In genomic region chr12:122021822-122022392, GRCh38 we compare ENCODE assay signal across 8 cellular contexts. TPM values are rescaled to one million over a fixed set of nuclear protein-coding genes. Genes with fewer than 3 reads are reported as not detected.
A peak's percentile ranks its signal among the peaks of the same experiment; 100 is the strongest.
DNase-seq lines count a peak whose midpoint lies in the region; ATAC-seq and TF ChIP-seq lines count a peak whose summit lies in the region.

TSS of gene BCL7A (plus strand) at chr12:122021884. CDS start at chr12:122022092, 208 bp downstream.

- peaks cover 26% of the 10 kb centered on the region for H3K4me1 ChIP-seq in mesenchymal stem cell (ENCODE audit: control insufficient read depth, insufficient read depth, low read depth, low read length)

- peak within 1 kb of the TSS; percentile 82 for H3K9ac ChIP-seq in mesenchymal stem cell (ENCODE audit: low read length)

- H3K79me1 ChIP-seq in mesenchymal stem cell (replicated peaks; ENCODE audit: low read length, poor library complexity, severe bottlenecking): peaks cover 12% of the 10 kb centered on the region

- no peak for ATAC-seq in HG02884 (IDR thresholded peaks at IDR 0.05; ENCODE audit: unreplicated experiment)

- H4K91ac ChIP-seq in mesenchymal stem cell (ENCODE audit: low read length): peak within 1 kb of the TSS; percentile 56

- H3K14ac ChIP-seq in mesenchymal stem cell (ENCODE audit: low read length in 2 of 2): peak within 1 kb of the TSS in 1 of 2 experiments; percentile 90

- H2BK15ac ChIP-seq in mesenchymal stem cell (ENCODE audit: low read depth, poor library complexity, severe bottlenecking): peak within 1 kb of the TSS; percentile 89

- no peak within 1 kb of the TSS for H2AK5ac ChIP-seq in mesenchymal stem cell (ENCODE audit: low read length, severe bottlenecking)

- peaks cover 18% of the 10 kb centered on the region for H3K27me3 Mint-ChIP-seq in endothelial cell (ENCODE audit: unreplicated experiment)

- peaks cover 6% of the 10 kb centered on the region for H3K36me3 Mint-ChIP-seq in endothelial cell (ENCODE audit: low read depth, unreplicated experiment)

- peaks cover 0 to 9% of the 10 kb centered on the region in 2 experiments for H3K27me3 ChIP-seq in mesenchymal stem cell (ENCODE audit: control insufficient read depth in 1 of 2, insufficient read depth in 1 of 2, low read length in 2 of 2)

- no peak within 1 kb of the TSS for H3K27ac ChIP-seq in mesenchymal stem cell (ENCODE audit: low read length, poor library complexity, severe bottlenecking)

- H2BK5ac ChIP-seq in mesenchymal stem cell (ENCODE audit: low read depth, low read length, poor library complexity, severe bottlenecking): peak within 1 kb of the TSS; percentile 78

- DNase-seq in AG08395 (ENCODE audit: low spot score) (peak; percentile 81), H4 (ENCODE audit: low spot score) (peak; percentile 19), NCI-H510A treated with DMSO at 0.1 percent for 48 hours (lab: John Stamatoyannopoulos, UW) (peak; percentile 27), endothelial cell (ENCODE audit: low spot score) (peak; percentile 57), mesenchymal stem cell (peak; percentile 88)
- peak; percentile 12 to 20 for DNase-seq in activated CD8-positive, alpha-beta memory T cell treated with anti-CD3 and anti-CD28 coated beads for 1 hour (ENCODE audit: extremely low read depth in 1 of 2, low read depth in 1 of 2)
- DNase-seq in stimulated activated CD8-positive, alpha-beta memory T cell treated with anti-CD3 and anti-CD28 coated beads, Interleukin-12 subunit alpha, Interleukin-12 subunit beta, amount 100 ng/mL, for 1 hour (ENCODE audit: low read depth): peak; percentile 30

- no peaks in the 10 kb centered on the region for H3K36me3 ChIP-seq in mesenchymal stem cell (ENCODE audit: control insufficient read depth in 1 of 2, insufficient read depth in 2 of 2, low read depth in 1 of 2, low read length in 2 of 2)

- peak within 1 kb of the TSS; percentile 61 for H4K8ac ChIP-seq in mesenchymal stem cell (ENCODE audit: low read length)

- H3K9me3 ChIP-seq in mesenchymal stem cell (ENCODE audit: control insufficient read depth, low read length): peaks cover 9% of the 10 kb centered on the region

- peak within 1 kb of the TSS; percentile 92 for H2AFZ ChIP-seq in mesenchymal stem cell (ENCODE audit: low read depth, low read length)

- 0% methylated on average over 30 of the region's 83 CpGs for WGBS in mesenchymal stem cell

- peak within 1 kb of the TSS in 1 of 2 experiments; percentile 83 for H3K23ac ChIP-seq in mesenchymal stem cell (ENCODE audit: low read length in 2 of 2)

- H3K18ac ChIP-seq in mesenchymal stem cell (ENCODE audit: low read depth in 1 of 2, low read length in 2 of 2): peak within 1 kb of the TSS in 1 of 2 experiments; percentile 85

- peak within 1 kb of the TSS; percentile 75 to 79 for H3K4me3 ChIP-seq in mesenchymal stem cell (ENCODE audit: insufficient read depth in 1 of 2, low read depth in 1 of 2, low read length in 2 of 2)

- peak within 1 kb of the TSS; percentile 54 for H2BK120ac ChIP-seq in mesenchymal stem cell (ENCODE audit: low read depth, low read length)

- TF ChIP-seq CTCF in endothelial cell (IDR thresholded peaks at IDR 0.05; ENCODE audit: unreplicated experiment): no peak

- H3K4me3 Mint-ChIP-seq in endothelial cell (ENCODE audit: unreplicated experiment): peak within 1 kb of the TSS; percentile 97

- peaks cover 9% of the 10 kb centered on the region for H3K4me1 Mint-ChIP-seq in endothelial cell (ENCODE audit: unreplicated experiment)

- peak within 1 kb of the TSS; percentile 95 for H3K4me2 ChIP-seq in mesenchymal stem cell (ENCODE audit: low read length, poor library complexity, severe bottlenecking)

- H3K4ac ChIP-seq in mesenchymal stem cell (ENCODE audit: low read depth in 1 of 2, low read length in 2 of 2): peak within 1 kb of the TSS in 1 of 2 experiments; percentile 40

- peak within 1 kb of the TSS; percentile 64 for H3K27ac Mint-ChIP-seq in endothelial cell (ENCODE audit: unreplicated experiment)

- H2BK12ac ChIP-seq in mesenchymal stem cell (ENCODE audit: low read length in 2 of 2): no peak within 1 kb of the TSS

- no peaks in the 10 kb centered on the region for H3K9me3 Mint-ChIP-seq in endothelial cell (ENCODE audit: unreplicated experiment)

RNA-seq across cellular contexts. Expression of gene BCL7A, which starts in this region (rescaled TPM):
- 1.5 and 1.8 TPM in 2 replicates for total RNA-seq in H4 (2014; rRNA removed; shearing (Covaris generic))
- total RNA-seq in endothelial cell (ENCODE audit: unreplicated experiment): 6.2 TPM
- 6.3 TPM for polyA plus RNA-seq in mesenchymal stem cell (2013, experiment 1 of 2)
- 5.9 TPM for polyA plus RNA-seq in mesenchymal stem cell (2013, experiment 2 of 2)

Comparison
In these comparisons a context has a peak if more than half of its experiments do, and no peak if none do; other contexts are left out.
1. DNase-seq: peak in every context shown above with its lines; median percentile 88 in mesenchymal stem cell; 81 in AG08395; 57 in endothelial cell; 30 in stimulated activated CD8-positive, alpha-beta memory T cell treated with anti-CD3 and anti-CD28 coated beads, Interleukin-12 subunit alpha, Interleukin-12 subunit beta, amount 100 ng/mL, for 1 hour; 27 in NCI-H510A treated with DMSO at 0.1 percent for 48 hours; 19 in H4; 16 in activated CD8-positive, alpha-beta memory T cell treated with anti-CD3 and anti-CD28 coated beads for 1 hour.